ENCODE assay signal across 22 cellular contexts in genomic region chr15:64713592-64713991, GRCh38.
A peak's percentile ranks its signal among the peaks of the same experiment; 100 is the strongest.
DNase-seq lines count a peak whose midpoint lies in the region; ATAC-seq, FAIRE-seq and TF ChIP-seq lines count a peak whose summit lies in the region.
"Had no signal": no experiment of that assay in that cellular context is flagged by ENCODE, and none has a peak within 500 bp of the region (broad histone marks: within the 10 kb centered on the region; RNA-seq: fewer than 3 reads in every experiment).

No MANE protein-coding gene starts in this region.

- H4K20me1 ChIP-seq in HepG2 (ENCODE audit: insufficient read depth, low read length), result no peaks in the 10 kb centered on the region
- H4K20me1 ChIP-seq: BLaER1 had no signal

- H3K4me3 ChIP-seq in HEK293 (ENCODE audit: low read depth, low read length) (no peak overlapping the region), HepG2 (replicated peaks in 1 of 3; ENCODE audit: insufficient read depth in 1 of 3, low read depth in 2 of 3, low read length in 3 of 3) (no peak overlapping the region), trophoblast cell (ENCODE audit: low read depth, low read length) (no peak overlapping the region), colonic mucosa (no peak overlapping the region)
- H3K4me3 ChIP-seq: BLaER1, GM23248 had no signal

- H3K4me2 ChIP-seq in HepG2 (ENCODE audit: low read depth, low read length) (0 out of 2 replicates have a peak overlapping the region, but pooled peaks have one; percentile 3), trophoblast cell (ENCODE audit: low read length) (no peak overlapping the region)
- H3K4me2 ChIP-seq: BLaER1 had no signal

- no peak overlapping the region for H4K12ac ChIP-seq in trophoblast cell (ENCODE audit: low read depth, low read length)

- in situ Hi-C loops in HepG2 (cut with HindIII; ENCODE audit: extremely low pct_ligation_motif_present, low pct_unique_long_range_greater_than_20kb), result no loop called here

- no peak for TF ChIP-seq POLR2A in HepG2 (IDR thresholded peaks at IDR 0.05; ENCODE audit: insufficient read depth in 1 of 2, low read depth in 2 of 2, low read length in 2 of 2)

- WGBS in HepG2 (ENCODE audit: low lambda C conversion rate), result 52% methylated on average over 6 of the region's 6 CpGs
- no CpG with 5 or more reads among the region's 6 CpGs for WGBS in trophoblast cell (ENCODE audit: extremely low coverage, insufficient coverage, insufficient read length)

- H3K27me3 ChIP-seq in HepG2 (ENCODE audit: control insufficient read depth in 1 of 2, insufficient read depth in 2 of 2, low read length in 2 of 2), result no peaks in the 10 kb centered on the region
- H3K27me3 ChIP-seq in trophoblast cell (ENCODE audit: insufficient read depth, low read length), result no peaks in the 10 kb centered on the region
- no peaks in the 10 kb centered on the region for H3K27me3 ChIP-seq in colonic mucosa
- H3K27me3 ChIP-seq: BLaER1 had no signal

- no TSS peak for BruUV-seq in HepG2 (replicated peaks; lab: Mats Ljungman, UMichigan)

- no peak for FAIRE-seq in HepG2 (lab: Jason Lieb, UNC)
- FAIRE-seq: A204.1, G401.6, GM12892, GM19239, H1 had no signal

- CTCF ChIA-PET in HEK293 (lab: Yijun Ruan, JAX), result no interaction called here
- CTCF ChIA-PET in HepG2 (lab: Yijun Ruan, JAX; ENCODE audit: low intra/inter-chr PET ratio, low total read pairs), result no interaction called here

- H2BK120ac ChIP-seq in trophoblast cell (ENCODE audit: insufficient read depth, low read length, poor library complexity), result no peak overlapping the region

- H4K8ac ChIP-seq in trophoblast cell (ENCODE audit: low read depth, low read length), result no peak overlapping the region

- no peak for ATAC-seq in HepG2
- ATAC-seq: CD8-positive, alpha-beta T cell had no signal

- H3K36me3 ChIP-seq in HEK293 (ENCODE audit: control insufficient read depth in 2 of 2, insufficient read depth in 1 of 2, low read length in 2 of 2) (no peaks in the 10 kb centered on the region), HepG2 (replicated peaks in 1 of 2; ENCODE audit: control insufficient read depth in 1 of 2, insufficient read depth in 2 of 2, low read length in 2 of 2) (no peaks in the 10 kb centered on the region), trophoblast cell (ENCODE audit: control insufficient read depth in 1 of 2, insufficient read depth in 2 of 2, low read length in 2 of 2) (peaks cover 9 to 15% of the 10 kb centered on the region in 2 experiments), colonic mucosa (no peaks in the 10 kb centered on the region)
- H3K36me3 ChIP-seq: BLaER1 had no signal

- no peaks in the 10 kb centered on the region for H3K79me2 ChIP-seq in HepG2 (ENCODE audit: insufficient read depth, low read length)
- H3K79me2 ChIP-seq in trophoblast cell (ENCODE audit: control insufficient read depth, insufficient read depth, low read length, poor library complexity), result no peaks in the 10 kb centered on the region

- H3K14ac ChIP-seq in trophoblast cell (ENCODE audit: low read length), result no peak overlapping the region

- no peak overlapping the region for H3K4ac ChIP-seq in trophoblast cell (ENCODE audit: low read depth, low read length)

- H3K18ac ChIP-seq in trophoblast cell (ENCODE audit: low read length), result no peak overlapping the region

- no peak for TF ChIP-seq CTCF in HEK293 (tag by site-specific recombination; IDR thresholded peaks at IDR 0.05)
- TF ChIP-seq CTCF in HepG2 (CRISPR knock-in tag; IDR thresholded peaks at IDR 0.05), result no peak
- TF ChIP-seq CTCF in colonic mucosa (IDR thresholded peaks at IDR 0.05), result no peak

- no peak for TF ChIP-seq EP300 in HepG2 (IDR thresholded peaks at IDR 0.05; ENCODE audit: low read depth in 2 of 2, low read length in 2 of 2)
- no peak for TF ChIP-seq EP300 in HepG2 (CRISPR knock-in tag; IDR thresholded peaks at IDR 0.05; ENCODE audit: borderline replicate concordance)

- H3K27ac ChIP-seq in HEK293 (ENCODE audit: extremely low read depth, low read depth, low read length) (no peak overlapping the region), HepG2 (ENCODE audit: extremely low read length, insufficient read depth, low read length) (no peak overlapping the region), trophoblast cell (ENCODE audit: low read depth, low read length) (no peak overlapping the region), colonic mucosa (no peak overlapping the region)
- H3K27ac ChIP-seq: 22Rv1, BLaER1, C4-2B, GM23248 had no signal

- POLR2A ChIA-PET in HEK293 (lab: Yijun Ruan, JAX) (no interaction called here), HepG2 (lab: Yijun Ruan, JAX) (interaction anchor here (0.6 kb wide), 1 partner anchor 21 kb away, joined by 5 read pairs; no protein-coding TSS in a partner anchor)

- H3K4me1 ChIP-seq in HEK293 (ENCODE audit: control insufficient read depth, insufficient read depth, low read length), result no peaks in the 10 kb centered on the region
- peaks cover 25% of the 10 kb centered on the region for H3K4me1 ChIP-seq in HepG2 (ENCODE audit: insufficient read depth, low read length)
- no peaks in the 10 kb centered on the region for H3K4me1 ChIP-seq in trophoblast cell (ENCODE audit: control insufficient read depth in 1 of 2, insufficient read depth in 2 of 2, low read length in 2 of 2)
- no peaks in the 10 kb centered on the region for H3K4me1 ChIP-seq in colonic mucosa
- H3K4me1 ChIP-seq: BLaER1, Caco-2 had no signal

- H2BK12ac ChIP-seq in trophoblast cell (ENCODE audit: low read length), result no peak overlapping the region

- H3K9me3 ChIP-seq in HEK293 (ENCODE audit: control insufficient read depth, insufficient read depth, low read depth, low read length) (no peaks in the 10 kb centered on the region), HepG2 (ENCODE audit: low read length) (no peaks in the 10 kb centered on the region), trophoblast cell (ENCODE audit: insufficient read depth, low read depth, low read length) (no peaks in the 10 kb centered on the region), colonic mucosa (no peaks in the 10 kb centered on the region)
- H3K9me3 ChIP-seq: BLaER1, Caco-2 had no signal

- no peak overlapping the region for H3K23ac ChIP-seq in trophoblast cell (ENCODE audit: low read length)

- no peak for DNase-seq in HepG2 (ENCODE audit: low spot score)
- peak; percentile 61 to 68 for DNase-seq in trophoblast cell
- no peak for DNase-seq in colonic mucosa
- DNase-seq in NCI-H2029 treated with DMSO at 0.1 percent for 48 hours (lab: John Stamatoyannopoulos, UW), result no peak
- no peak for DNase-seq in NCI-H1105 treated with DMSO at 0.1 percent for 48 hours (lab: John Stamatoyannopoulos, UW)
- DNase-seq: Caco-2; CD4-positive, CD25-positive, alpha-beta regulatory T cell; CD8-positive, alpha-beta T cell; DMS153; DND-41; GM23248; H7; HCEC 1CT had no signal

- H4K91ac ChIP-seq in trophoblast cell (ENCODE audit: low read depth, low read length), result no peak overlapping the region

- TF ChIP-seq RAD21 in HepG2 (CRISPR knock-in tag; IDR thresholded peaks at IDR 0.05), result no peak

- H3K79me1 ChIP-seq in trophoblast cell (ENCODE audit: low read length), result no peaks in the 10 kb centered on the region

- intact Hi-C loops in HepG2 (cut with micrococcal nuclease; ENCODE audit: unreplicated experiment), result no loop called here
- intact Hi-C loops in colonic mucosa (cut with DNase I), result no loop called here

- H2AK5ac ChIP-seq in trophoblast cell (ENCODE audit: low read length), result no peak overlapping the region

- H3K9ac ChIP-seq in HepG2 (ENCODE audit: insufficient read depth, low read depth, low read length), result no peak overlapping the region
- H3K9ac ChIP-seq in trophoblast cell (ENCODE audit: low read length), result no peak overlapping the region
- no peak overlapping the region for H3K9ac ChIP-seq in colonic mucosa (ENCODE audit: low read depth in 2 of 2, low read length in 2 of 2)
- H3K9ac ChIP-seq: BLaER1, GM23248 had no signal

- H2BK5ac ChIP-seq in trophoblast cell (ENCODE audit: low read depth, low read length, poor library complexity), result no peak overlapping the region

- H2AFZ ChIP-seq in HepG2 (ENCODE audit: low read length) (no peak overlapping the region), trophoblast cell (ENCODE audit: insufficient read depth, low read length, poor library complexity) (no peak overlapping the region)
- H2AFZ ChIP-seq: GM23248 had no signal

TF ChIP-seq in HEK293, 187 proteins besides CTCF, POLR2A, EP300 and RAD21:
- TF ChIP-seq, protein P1, sequence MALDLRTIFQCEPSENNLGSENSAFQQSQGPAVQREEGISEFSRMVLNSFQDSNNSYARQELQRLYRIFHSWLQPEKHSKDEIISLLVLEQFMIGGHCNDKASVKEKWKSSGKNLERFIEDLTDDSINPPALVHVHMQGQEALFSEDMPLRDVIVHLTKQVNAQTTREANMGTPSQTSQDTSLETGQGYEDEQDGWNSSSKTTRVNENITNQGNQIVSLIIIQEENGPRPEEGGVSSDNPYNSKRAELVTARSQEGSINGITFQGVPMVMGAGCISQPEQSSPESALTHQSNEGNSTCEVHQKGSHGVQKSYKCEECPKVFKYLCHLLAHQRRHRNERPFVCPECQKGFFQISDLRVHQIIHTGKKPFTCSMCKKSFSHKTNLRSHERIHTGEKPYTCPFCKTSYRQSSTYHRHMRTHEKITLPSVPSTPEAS (tag by site-specific recombination; IDR thresholded peaks at IDR 0.05), result peak; percentile 48; the same call in 1 of the 2 replicates
- no peak for TF ChIP-seq ZNF624 (tag by site-specific recombination; IDR thresholded peaks at IDR 0.05)

Comparison
In these comparisons a context has a peak if more than half of its experiments do, and no peak if none do; other contexts are left out.
1. DNase-seq: peak in trophoblast cell (2 of 2); none in HepG2 (single experiment), colonic mucosa (single experiment), NCI-H2029 treated with DMSO at 0.1 percent for 48 hours (single experiment) and NCI-H1105 treated with DMSO at 0.1 percent for 48 hours (single experiment).